ENCODE assay signal across 11 cellular contexts in genomic region chr9:131272212-131272611, GRCh38. TPM values are rescaled to one million over a fixed set of nuclear protein-coding genes. Genes with fewer than 3 reads are reported as not detected.
A peak's percentile ranks its signal among the peaks of the same experiment; 100 is the strongest.
DNase-seq lines count a peak whose midpoint lies in the region; ATAC-seq and TF ChIP-seq lines count a peak whose summit lies in the region.
"Had no signal": no experiment of that assay in that cellular context is flagged by ENCODE, and none has a peak within 500 bp of the region (broad histone marks: within the 10 kb centered on the region; RNA-seq: fewer than 3 reads in every experiment).

No MANE protein-coding gene starts in this region.

- TF ChIP-seq POLR2A in heart left ventricle (IDR thresholded peaks at IDR 0.05) = no peak
- TF ChIP-seq POLR2A in upper lobe of left lung (IDR thresholded peaks at IDR 0.05) = no peak

- H3K4me1 Mint-ChIP-seq in activated T-helper 17 cell treated with anti-CD3 and anti-CD28 coated beads, Interleukin-2, amount 50 U/mL, for 72 hours = peaks cover 20% of the 10 kb centered on the region
- peaks cover 47% of the 10 kb centered on the region for H3K4me1 Mint-ChIP-seq in memory B cell

- H3K4me1 ChIP-seq in heart left ventricle (peaks cover 18 to 81% (median 60%) of the 10 kb centered on the region in 12 donors), upper lobe of left lung (peaks cover 52 to 85% (median 59%) of the 10 kb centered on the region in 4 donors)

- intact Hi-C loops in heart left ventricle (cut with DNase I) = loop anchor here in 4 of 10 donors (5.0 to 10.0 kb wide), 3 partner anchors 35 to 87 kb away; no protein-coding TSS in a partner anchor
- intact Hi-C loops in left ventricle myocardium superior (cut with micrococcal nuclease) = no loop called here

- peak overlapping the region; percentile 88 to 99 (median 98) for H3K27ac ChIP-seq in heart left ventricle
- peak overlapping the region; percentile 87 to 93 (median 92) for H3K27ac ChIP-seq in upper lobe of left lung
- H3K27ac ChIP-seq: brain microvascular endothelial cell had no signal

- ATAC-seq in heart left ventricle = no peak
- ATAC-seq in left ventricle myocardium superior = no peak
- ATAC-seq in activated T-helper 17 cell treated with anti-CD3 and anti-CD28 coated beads, Interleukin-2, amount 50 U/mL, for 72 hours (replicated peaks) = no peak
- ATAC-seq in memory B cell (ENCODE audit: low read depth) = no peak
- no peak for ATAC-seq in upper lobe of left lung (ENCODE audit: low FRiP score in 2 of 2)

- H3K27ac Mint-ChIP-seq in activated T-helper 17 cell treated with anti-CD3 and anti-CD28 coated beads, Interleukin-2, amount 50 U/mL, for 72 hours = peak overlapping the region; percentile 93
- H3K27ac Mint-ChIP-seq in memory B cell = no peak overlapping the region

- TF ChIP-seq CTCF in heart left ventricle (IDR thresholded peaks at IDR 0.05) (no peak), upper lobe of left lung (IDR thresholded peaks at IDR 0.05) (no peak)

- H3K27me3 ChIP-seq in heart left ventricle = no peaks in the 10 kb centered on the region
- no peaks in the 10 kb centered on the region for H3K27me3 ChIP-seq in upper lobe of left lung

- H3K36me3 ChIP-seq in heart left ventricle = no peaks in the 10 kb centered on the region
- H3K36me3 ChIP-seq in upper lobe of left lung = no peaks in the 10 kb centered on the region
- H3K36me3 ChIP-seq: brain microvascular endothelial cell had no signal

- TF ChIP-seq EP300 in upper lobe of left lung (IDR thresholded peaks at IDR 0.05) = no peak

- H3K4me3 Mint-ChIP-seq in activated T-helper 17 cell treated with anti-CD3 and anti-CD28 coated beads, Interleukin-2, amount 50 U/mL, for 72 hours = peak overlapping the region; percentile 94
- peak overlapping the region; percentile 57 for H3K4me3 Mint-ChIP-seq in memory B cell

- 43 to 69% (median 55%) methylated on average over 3 of the region's 3 CpGs for WGBS in heart left ventricle, 4 donors
- 80 to 91% methylated on average over 3 of the region's 3 CpGs for WGBS in upper lobe of left lung, 2 donors

- DNase-seq in heart left ventricle (no peak), left ventricle myocardium superior (no peak), memory B cell (ENCODE audit: low spot score in 2 of 2) (no peak), upper lobe of left lung (no peak), SK-N-DZ (ENCODE audit: low spot score) (no peak), NCI-H748 (lab: John Stamatoyannopoulos, UW; ENCODE audit: unreplicated experiment) (no peak), NK-92 (lab: John Stamatoyannopoulos, UW; ENCODE audit: unreplicated experiment) (no peak)
- DNase-seq: brain microvascular endothelial cell, mesenchymal stem cell, NCI-H1694 treated with DMSO at 0.1 percent for 48 hours had no signal

- no peaks in the 10 kb centered on the region for H3K9me3 Mint-ChIP-seq in activated T-helper 17 cell treated with anti-CD3 and anti-CD28 coated beads, Interleukin-2, amount 50 U/mL, for 72 hours
- no peaks in the 10 kb centered on the region for H3K9me3 Mint-ChIP-seq in memory B cell

- H3K27me3 Mint-ChIP-seq in activated T-helper 17 cell treated with anti-CD3 and anti-CD28 coated beads, Interleukin-2, amount 50 U/mL, for 72 hours = no peaks in the 10 kb centered on the region
- H3K27me3 Mint-ChIP-seq in memory B cell = no peaks in the 10 kb centered on the region

- peaks cover 65% of the 10 kb centered on the region for H3K36me3 Mint-ChIP-seq in activated T-helper 17 cell treated with anti-CD3 and anti-CD28 coated beads, Interleukin-2, amount 50 U/mL, for 72 hours (ENCODE audit: low read depth)
- no peaks in the 10 kb centered on the region for H3K36me3 Mint-ChIP-seq in memory B cell

- H3K9me3 ChIP-seq in heart left ventricle (no peaks in the 10 kb centered on the region), upper lobe of left lung (no peaks in the 10 kb centered on the region)

- H3K4me3 ChIP-seq in heart left ventricle (peak overlapping the region in 9 of 12 donors; percentile 69 to 96 (median 86)), upper lobe of left lung (peak overlapping the region in 2 of 4 donors; percentile 80 to 86)

RNA-seq across cellular contexts. Expression of gene FAM78A, which starts 4.1 kb away (rescaled TPM):
- total RNA-seq in heart left ventricle = 10 to 100 TPM; 24.8 to 36.0 (median 33.4) TPM
- 10 to 100 TPM; 13.6 to 37.9 TPM for polyA plus RNA-seq in heart left ventricle
- 69.1 TPM for total RNA-seq in left ventricle myocardium superior
- total RNA-seq in activated T-helper 17 cell treated with anti-CD3 and anti-CD28 coated beads, Interleukin-2, amount 50 U/mL, for 72 hours = 10 to 100 TPM; 29.1 to 50.2 TPM
- 10 to 100 TPM in 2 of 6 donors, 1 to 10 TPM in 4; 4.5 to 19.1 (median 9.3) TPM for total RNA-seq in upper lobe of left lung
- 0.96 and 1.3 TPM in 2 replicates for polyA plus RNA-seq in SK-N-DZ (2014; cell fraction: cytosol; rRNA removed)
- polyA plus RNA-seq in SK-N-DZ (2014; cell fraction: nucleus; rRNA removed) = 0.56 and 0.67 TPM in 2 replicates

RNA-seq across cellular contexts. Expression of gene PLPP7, which starts 17.3 kb away (rescaled TPM):
- total RNA-seq in heart left ventricle = 100 to 1,000 TPM in 6 of 9 donors, 10 to 100 TPM in 3; 78.8 to 293 (median 109) TPM
- 100 to 1,000 TPM in 1 of 2 donors, 10 to 100 TPM in 1; 56.1 to 166 TPM for polyA plus RNA-seq in heart left ventricle
- 127 TPM for total RNA-seq in left ventricle myocardium superior
- total RNA-seq in activated T-helper 17 cell treated with anti-CD3 and anti-CD28 coated beads, Interleukin-2, amount 50 U/mL, for 72 hours = not detected
- total RNA-seq in upper lobe of left lung = 1 to 10 TPM in 4 of 6 donors, under 1 TPM in 2; 0.76 to 3.2 (median 1.6) TPM
- polyA plus RNA-seq in SK-N-DZ (2014; cell fraction: cytosol; rRNA removed) = 4.8 and 7.3 TPM in 2 replicates
- polyA plus RNA-seq in SK-N-DZ (2014; cell fraction: nucleus; rRNA removed) = 6.4 and 9.9 TPM in 2 replicates

Comparison
In these comparisons a context has a peak if more than half of its experiments do, and no peak if none do; other contexts are left out.
1. RNA of gene PLPP7, which starts 17.3 kb away (total RNA-seq): 127 TPM in left ventricle myocardium superior (single experiment) and 78.8 to 293 TPM in heart left ventricle; 0.76 to 3.2 TPM in upper lobe of left lung and not detected in activated T-helper 17 cell treated with anti-CD3 and anti-CD28 coated beads, Interleukin-2, amount 50 U/mL, for 72 hours; every median in the first group is over 10 times any median in the second.